21 cellular contexts compared by ENCODE assay signal in genomic region chr6:44190712-44191111, GRCh38. TPM values are rescaled to one million over a fixed set of nuclear protein-coding genes. Genes with fewer than 3 reads are reported as not detected.
DNase-seq lines count a peak whose midpoint lies in the region; ATAC-seq and TF ChIP-seq lines count a peak whose summit lies in the region.
"Had no signal": no experiment of that assay in that cellular context is flagged by ENCODE, and none has a peak within 500 bp of the region (broad histone marks: within the 10 kb centered on the region; RNA-seq: fewer than 3 reads in every experiment).

No MANE protein-coding gene starts in this region.

- TF ChIP-seq CTCF in HEK293 (tag by site-specific recombination; IDR thresholded peaks at IDR 0.05) (no peak), hepatocyte (IDR thresholded peaks at IDR 0.05; ENCODE audit: poor library complexity) (no peak), RWPE1 (conservative IDR thresholded peaks at IDR 0.05; ENCODE audit: low read depth) (no peak)

- no peaks in the 10 kb centered on the region for H3K36me3 ChIP-seq in HEK293 (ENCODE audit: control insufficient read depth in 2 of 2, insufficient read depth in 1 of 2, low read length in 2 of 2)
- H3K36me3 ChIP-seq in hepatocyte (replicated peaks; ENCODE audit: insufficient read depth, low read depth): no peaks in the 10 kb centered on the region
- H3K36me3 ChIP-seq: SJCRH30 had no signal

- no peak overlapping the region for H2AFZ ChIP-seq in hepatocyte
- H2AFZ ChIP-seq: GM23338 had no signal

- H3K4me1 Mint-ChIP-seq in memory B cell: peaks cover 3% of the 10 kb centered on the region

- no peaks in the 10 kb centered on the region for H3K4me1 ChIP-seq in HEK293 (ENCODE audit: control insufficient read depth, insufficient read depth, low read length)
- H3K4me1 ChIP-seq in hepatocyte (ENCODE audit: insufficient read depth): no peaks in the 10 kb centered on the region
- H3K4me1 ChIP-seq: psoas muscle had no signal

- H3K79me2 ChIP-seq in hepatocyte: no peaks in the 10 kb centered on the region

- WGBS in hepatocyte (ENCODE audit: low lambda C conversion rate, missing lambda C conversion rate): 33% methylated on average over 2 of the region's 2 CpGs

- no peaks in the 10 kb centered on the region for H3K27me3 ChIP-seq in hepatocyte
- H3K27me3 ChIP-seq: SJCRH30 had no signal

- H4K20me1 ChIP-seq in hepatocyte (ENCODE audit: insufficient read depth, poor library complexity, severe bottlenecking): no peaks in the 10 kb centered on the region

- CTCF ChIA-PET in HEK293 (lab: Yijun Ruan, JAX) (interaction anchor here (0.6 to 4.0 kb wide), 6 partner anchors 13 to 116 kb away, joined by 3 to 29 read pairs (median 3); no protein-coding TSS in a partner anchor), RWPE1 (lab: Yijun Ruan, JAX) (interaction anchor here (1.0 to 1.2 kb wide), 2 partner anchors 10 to 47 kb away, joined by 3 read pairs; no protein-coding TSS in a partner anchor)

- H3K9me3 Mint-ChIP-seq in memory B cell: no peaks in the 10 kb centered on the region
- H3K9me3 Mint-ChIP-seq: GM23338 had no signal

- POLR2A ChIA-PET in HEK293 (lab: Yijun Ruan, JAX): interaction anchor here (1.1 kb wide), 1 partner anchor 32 kb away, joined by 3 read pairs; the partner anchor contains the start of gene SLC29A1
- POLR2A ChIA-PET in RWPE1 (lab: Yijun Ruan, JAX; ENCODE audit: low non-redundant PET): no interaction called here

- no peaks in the 10 kb centered on the region for H3K36me3 Mint-ChIP-seq in memory B cell
- H3K36me3 Mint-ChIP-seq: activated naive CD8-positive, alpha-beta T cell; naive thymus-derived CD8-positive, alpha-beta T cell had no signal

- H3K4me2 ChIP-seq in hepatocyte: no peak overlapping the region
- H3K4me2 ChIP-seq: GM23338 had no signal

- no peak overlapping the region for H3K27ac Mint-ChIP-seq in memory B cell
- H3K27ac Mint-ChIP-seq: activated naive CD8-positive, alpha-beta T cell; GM23338 had no signal

- H3K27ac ChIP-seq in HEK293 (ENCODE audit: extremely low read depth, low read depth, low read length) (no peak overlapping the region), hepatocyte (no peak overlapping the region), RWPE1 (no peak overlapping the region)
- H3K27ac ChIP-seq: C4-2B, psoas muscle, SJCRH30 had no signal

- no peak overlapping the region for H3K4me3 Mint-ChIP-seq in memory B cell
- H3K4me3 Mint-ChIP-seq: activated naive CD8-positive, alpha-beta T cell; GM23338; naive thymus-derived CD8-positive, alpha-beta T cell had no signal

- peaks cover 16% of the 10 kb centered on the region for H3K27me3 Mint-ChIP-seq in memory B cell

- ATAC-seq in GM18861 (IDR thresholded peaks at IDR 0.05; ENCODE audit: unreplicated experiment): peak; percentile 70
- ATAC-seq in HG03432 (IDR thresholded peaks at IDR 0.05; ENCODE audit: unreplicated experiment): peak; percentile 60
- ATAC-seq in memory B cell (ENCODE audit: low read depth): peak; percentile 26
- ATAC-seq: GM23338; naive thymus-derived CD8-positive, alpha-beta T cell; psoas muscle had no signal

- H3K9me3 ChIP-seq in HEK293 (ENCODE audit: control insufficient read depth, insufficient read depth, low read depth, low read length) (no peaks in the 10 kb centered on the region), hepatocyte (ENCODE audit: low read depth) (no peaks in the 10 kb centered on the region)
- H3K9me3 ChIP-seq: psoas muscle, SJCRH30 had no signal

- H3K4me3 ChIP-seq in HEK293 (ENCODE audit: low read depth, low read length): no peak overlapping the region
- no peak overlapping the region for H3K4me3 ChIP-seq in hepatocyte
- H3K4me3 ChIP-seq: GM23338, lung, psoas muscle, SJCRH30 had no signal

- DNase-seq in memory B cell (ENCODE audit: low spot score in 2 of 2) (no peak), hepatocyte (ENCODE audit: low spot score) (no peak), HK-2 (ENCODE audit: unreplicated experiment) (no peak), RWPE1 (ENCODE audit: low spot score) (no peak)
- DNase-seq: caudate nucleus; DMS79; effector CD8-positive, alpha-beta T cell; foreskin fibroblast; naive thymus-derived CD8-positive, alpha-beta T cell; NCI-H446; psoas muscle; SJCRH30; stimulated activated CD4-positive, alpha-beta T cell treated with anti-CD3 and anti-CD28 coated beads, Interleukin-12 subunit alpha, Interleukin-12 subunit beta, amount 100 ng/mL, for 4 hours had no signal

- H3K9me2 ChIP-seq in hepatocyte (replicated peaks; ENCODE audit: insufficient read depth): no peaks in the 10 kb centered on the region

TF ChIP-seq in HEK293, 187 proteins besides CTCF, POLR2A, EP300 and RAD21:
- TF ChIP-seq ZNF354C (tag by site-specific recombination; IDR thresholded peaks at IDR 0.05; ENCODE audit: borderline replicate concordance, low read depth) (no peak), PRDM6 (tag by site-specific recombination; IDR thresholded peaks at IDR 0.05) (peak; percentile 60; the same call in 1 of the 2 replicates)

RNA-seq across cellular contexts. Expression of gene MYMX, which starts 26.0 kb away (rescaled TPM):
- total RNA-seq in hepatocyte: not detected in 2 replicates
- 2.0 TPM in 1 of 2 replicates, not detected in the other for polyA plus RNA-seq in hepatocyte
- total RNA-seq: HT-29; lung; naive thymus-derived CD8-positive, alpha-beta T cell had no signal
- polyA plus RNA-seq: naive thymus-derived CD8-positive, alpha-beta T cell had no signal

RNA-seq across cellular contexts. Expression of gene CAPN11, which starts 32.1 kb away (rescaled TPM):
- total RNA-seq in hepatocyte: 0.16 and 0.23 TPM in 2 replicates
- polyA plus RNA-seq in hepatocyte: 0.13 and 0.39 TPM in 2 replicates
- total RNA-seq: HT-29; naive thymus-derived CD8-positive, alpha-beta T cell had no signal
- polyA plus RNA-seq: naive thymus-derived CD8-positive, alpha-beta T cell had no signal

RNA-seq across cellular contexts. Expression of gene SLC29A1, which starts 32.7 kb away (rescaled TPM):
- 23.3 and 32.4 TPM in 2 replicates for total RNA-seq in hepatocyte
- 28.5 and 30.8 TPM in 2 replicates for polyA plus RNA-seq in hepatocyte

RNA-seq across cellular contexts. Expression of gene HSP90AB1, which starts 56.2 kb away (rescaled TPM):
- total RNA-seq in hepatocyte: 884 and 891 TPM in 2 replicates
- 422 and 440 TPM in 2 replicates for polyA plus RNA-seq in hepatocyte
